Comparison of ENCODE assay signal across 29 cellular contexts in the genomic region with DNA sequence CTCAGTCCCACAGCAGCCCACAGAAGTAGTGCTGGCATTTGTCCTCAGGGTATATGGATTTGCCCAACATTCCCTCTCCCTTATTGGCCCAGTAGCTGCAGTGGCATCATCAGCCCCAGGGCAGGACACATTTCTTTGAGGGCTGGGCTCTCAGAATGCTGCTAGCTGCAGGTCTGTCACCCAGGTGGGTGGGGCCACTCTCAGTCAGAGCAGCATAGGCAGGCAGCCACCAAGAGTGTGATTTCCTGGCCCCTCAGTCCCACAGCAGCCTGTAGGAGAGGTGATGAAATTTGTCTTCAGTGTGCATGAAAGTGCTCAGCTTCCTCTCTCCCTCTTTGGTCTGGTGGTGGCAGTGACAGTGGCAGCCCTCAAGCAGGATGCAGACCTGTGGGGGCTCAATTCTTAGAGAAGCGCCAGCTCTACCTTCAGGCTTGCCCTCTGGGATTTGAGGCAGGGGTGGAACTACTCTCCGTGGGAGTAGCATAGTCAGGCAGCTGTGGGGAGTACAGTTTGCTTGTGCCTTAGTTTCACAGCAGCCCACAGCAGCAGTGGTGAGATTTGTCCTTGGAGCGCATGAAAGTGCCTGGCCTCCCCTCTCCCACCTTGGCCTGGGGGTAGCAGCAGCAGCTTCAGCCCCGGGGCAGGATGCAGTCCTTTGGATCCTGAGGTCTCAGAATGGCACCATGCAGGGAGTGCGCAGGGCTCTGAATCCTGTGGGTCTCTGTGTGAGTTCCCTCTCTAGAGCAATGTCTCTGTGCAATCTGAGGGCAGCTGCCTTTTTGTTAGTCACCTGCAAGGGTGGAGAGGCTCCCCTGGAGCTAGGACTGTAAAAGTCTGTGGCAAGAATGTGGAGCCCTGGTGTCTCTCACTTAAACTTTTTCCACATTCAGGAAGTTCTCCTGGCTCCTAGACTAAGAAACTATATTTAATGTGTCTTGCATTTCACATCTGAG.
DNase-seq lines count a peak whose midpoint lies in the region; ATAC-seq, FAIRE-seq and TF ChIP-seq lines count a peak whose summit lies in the region.
"Had no signal": no experiment of that assay in that cellular context is flagged by ENCODE, and none has a peak within 500 bp of the region (broad histone marks: within the 10 kb centered on the region; RNA-seq: fewer than 3 reads in every experiment).

No MANE protein-coding gene starts in this region.

- H3K27ac ChIP-seq in mesenchymal stem cell (ENCODE audit: low read length, poor library complexity, severe bottlenecking) (no peak overlapping the region), vagina (no peak overlapping the region)
- H3K27ac ChIP-seq: colonic mucosa, hepatocyte, right lobe of liver, tibial artery had no signal

- no peak overlapping the region for H2BK12ac ChIP-seq in mesenchymal stem cell (ENCODE audit: low read length in 2 of 2)

- no peak for TF ChIP-seq POLR2A in vagina (IDR thresholded peaks at IDR 0.05)

- peak overlapping the region; percentile 37 for H2AK5ac ChIP-seq in mesenchymal stem cell (ENCODE audit: low read length, severe bottlenecking)

- H3K9me3 ChIP-seq in mesenchymal stem cell (ENCODE audit: control insufficient read depth, low read length) (peaks cover 16% of the 10 kb centered on the region), vagina (no peaks in the 10 kb centered on the region)
- H3K9me3 ChIP-seq: colonic mucosa, right lobe of liver had no signal

- H3K4me3 Mint-ChIP-seq in activated naive CD8-positive, alpha-beta T cell treated with anti-CD3 and anti-CD28 coated beads, Interleukin-2, amount 50 U/mL, for 24 hours = no peak overlapping the region
- H3K4me3 Mint-ChIP-seq in activated naive CD8-positive, alpha-beta T cell treated with anti-CD3 and anti-CD28 coated beads for 36 hours = no peak overlapping the region
- H3K4me3 Mint-ChIP-seq in activated CD4-positive, alpha-beta T cell treated with anti-CD3 and anti-CD28 coated beads for 36 hours = no peak overlapping the region
- H3K4me3 Mint-ChIP-seq: activated T-cell treated with anti-CD3 and anti-CD28 coated beads, Interleukin-2, amount 50 U/mL, for 24 hours; CD8-positive, alpha-beta T cell; neural crest cell; stimulated activated naive CD8-positive, alpha-beta T cell treated with anti-CD3 and anti-CD28 coated beads, Interleukin-15, Interleukin-2, amounts not matched to agents 100 ng/mL and 50 ng/mL, for 24 hours; T-cell had no signal

- 79% methylated on average over 5 of the region's 5 CpGs for WGBS in mesenchymal stem cell

- H2AFZ ChIP-seq in mesenchymal stem cell (ENCODE audit: low read depth, low read length) = no peak overlapping the region
- H2AFZ ChIP-seq: hepatocyte had no signal

- H3K4me3 ChIP-seq in bronchial epithelial cell (ENCODE audit: low read depth, low read length) (no peak overlapping the region), mesenchymal stem cell (ENCODE audit: insufficient read depth in 1 of 2, low read depth in 1 of 2, low read length in 2 of 2) (no peak overlapping the region), vagina (no peak overlapping the region)
- H3K4me3 ChIP-seq: colonic mucosa, hepatocyte, right lobe of liver, tibial artery had no signal

- H4K8ac ChIP-seq in mesenchymal stem cell (ENCODE audit: low read length) = no peak overlapping the region

- H3K23ac ChIP-seq in mesenchymal stem cell (ENCODE audit: low read length in 2 of 2) = no peak overlapping the region

- H3K27me3 ChIP-seq in bronchial epithelial cell (ENCODE audit: control insufficient read depth, insufficient read depth, low read length) = no peaks in the 10 kb centered on the region
- H3K27me3 ChIP-seq in mesenchymal stem cell (ENCODE audit: control insufficient read depth in 1 of 2, insufficient read depth in 1 of 2, low read length in 2 of 2) = no peaks in the 10 kb centered on the region
- no peaks in the 10 kb centered on the region for H3K27me3 ChIP-seq in vagina
- H3K27me3 ChIP-seq: colonic mucosa, hepatocyte, right lobe of liver, tibial artery had no signal

- no peak overlapping the region for H3K4ac ChIP-seq in mesenchymal stem cell (ENCODE audit: low read depth in 1 of 2, low read length in 2 of 2)

- FAIRE-seq in bronchial epithelial cell (lab: Jason Lieb, UNC) = no peak
- FAIRE-seq: A204.1, GM18507 had no signal

- no peak overlapping the region for H3K9ac ChIP-seq in mesenchymal stem cell (ENCODE audit: low read length)

- H2BK5ac ChIP-seq in mesenchymal stem cell (ENCODE audit: low read depth, low read length, poor library complexity, severe bottlenecking) = no peak overlapping the region

- intact Hi-C loops in activated CD4-positive, alpha-beta T cell treated with anti-CD3 and anti-CD28 coated beads for 36 hours (cut with DNase I, micrococcal nuclease) = no loop called here
- intact Hi-C loops in vagina (cut with DNase I) = no loop called here

- H3K79me1 ChIP-seq in mesenchymal stem cell (replicated peaks; ENCODE audit: low read length, poor library complexity, severe bottlenecking) = no peaks in the 10 kb centered on the region

- no peak overlapping the region for H2BK15ac ChIP-seq in mesenchymal stem cell (ENCODE audit: low read depth, poor library complexity, severe bottlenecking)

- peak; percentile 10 for ATAC-seq in activated naive CD8-positive, alpha-beta T cell treated with anti-CD3 and anti-CD28 coated beads, Interleukin-2, amount 50 U/mL, for 24 hours
- no peak for ATAC-seq in activated CD4-positive, alpha-beta T cell treated with anti-CD3 and anti-CD28 coated beads for 36 hours
- ATAC-seq in GM21528 (IDR thresholded peaks at IDR 0.05; ENCODE audit: low FRiP score, unreplicated experiment) = no peak
- ATAC-seq: CD8-positive, alpha-beta T cell; PC-3; T-cell had no signal

- H3K36me3 Mint-ChIP-seq in activated naive CD8-positive, alpha-beta T cell treated with anti-CD3 and anti-CD28 coated beads, Interleukin-2, amount 50 U/mL, for 24 hours (ENCODE audit: low read depth) = no peaks in the 10 kb centered on the region
- no peaks in the 10 kb centered on the region for H3K36me3 Mint-ChIP-seq in activated naive CD8-positive, alpha-beta T cell treated with anti-CD3 and anti-CD28 coated beads for 36 hours
- H3K36me3 Mint-ChIP-seq in activated CD4-positive, alpha-beta T cell treated with anti-CD3 and anti-CD28 coated beads for 36 hours (ENCODE audit: low read depth) = no peaks in the 10 kb centered on the region
- H3K36me3 Mint-ChIP-seq: CD8-positive, alpha-beta T cell; T-cell had no signal

- H4K91ac ChIP-seq in mesenchymal stem cell (ENCODE audit: low read length) = no peak overlapping the region

- DNase-seq in activated naive CD8-positive, alpha-beta T cell treated with anti-CD3 and anti-CD28 coated beads, Interleukin-2, amount 50 U/mL, for 24 hours = no peak
- no peak for DNase-seq in activated naive CD8-positive, alpha-beta T cell treated with anti-CD3 and anti-CD28 coated beads for 36 hours
- DNase-seq in bronchial epithelial cell (ENCODE audit: low read depth) (peak; percentile 6), mesenchymal stem cell (no peak), vagina (ENCODE audit: extremely low spot score in 2 of 2) (no peak), SHP77 treated with DMSO at 0.1 percent for 48 hours (lab: John Stamatoyannopoulos, UW) (no peak)
- DNase-seq in activated CD4-positive, alpha-beta T cell treated with anti-CD3 and anti-CD28 coated beads for 36 hours = no peak
- DNase-seq: activated CD8-positive, alpha-beta memory T cell treated with anti-CD3 and anti-CD28 coated beads for 24 hours; activated T-cell treated with anti-CD3 and anti-CD28 coated beads, Interleukin-2, amount 50 U/mL, for 24 hours; colonic mucosa; DMS153; effector memory CD4-positive, alpha-beta T cell; foreskin melanocyte; GDM1; NCI-H1417; NCI-H2081 treated with DMSO at 0.1 percent for 48 hours; NCI-H774; PC-3; Right ventricle myocardium superior; T-cell; tibial artery had no signal

- TF ChIP-seq CTCF in bronchial epithelial cell (IDR thresholded peaks at IDR 0.05; ENCODE audit: insufficient read depth, low read length, severe bottlenecking) (no peak), vagina (IDR thresholded peaks at IDR 0.05) (no peak)

- CTCF ChIA-PET in activated CD4-positive, alpha-beta T cell treated with anti-CD3 and anti-CD28 coated beads for 36 hours (lab: Charles Lee) = no interaction called here

- POLR2A ChIA-PET in activated CD4-positive, alpha-beta T cell treated with anti-CD3 and anti-CD28 coated beads for 36 hours (lab: Charles Lee) = no interaction called here

- H3K9me3 Mint-ChIP-seq in activated naive CD8-positive, alpha-beta T cell treated with anti-CD3 and anti-CD28 coated beads, Interleukin-2, amount 50 U/mL, for 24 hours = peaks cover 14% of the 10 kb centered on the region
- peaks cover 6% of the 10 kb centered on the region for H3K9me3 Mint-ChIP-seq in activated naive CD8-positive, alpha-beta T cell treated with anti-CD3 and anti-CD28 coated beads for 36 hours
- peaks cover 16% of the 10 kb centered on the region for H3K9me3 Mint-ChIP-seq in activated CD4-positive, alpha-beta T cell treated with anti-CD3 and anti-CD28 coated beads for 36 hours (ENCODE audit: low read depth)

- H3K36me3 ChIP-seq in bronchial epithelial cell (ENCODE audit: control insufficient read depth, insufficient read depth, low read length) = no peaks in the 10 kb centered on the region
- peaks cover 0 to 3% of the 10 kb centered on the region in 2 experiments for H3K36me3 ChIP-seq in mesenchymal stem cell (ENCODE audit: control insufficient read depth in 1 of 2, insufficient read depth in 2 of 2, low read depth in 1 of 2, low read length in 2 of 2)
- H3K36me3 ChIP-seq in vagina = no peaks in the 10 kb centered on the region
- H3K36me3 ChIP-seq: colonic mucosa, right lobe of liver, tibial artery had no signal

- peaks cover 8% of the 10 kb centered on the region for H3K4me1 ChIP-seq in mesenchymal stem cell (ENCODE audit: control insufficient read depth, insufficient read depth, low read depth, low read length)
- H3K4me1 ChIP-seq in vagina = no peaks in the 10 kb centered on the region
- H3K4me1 ChIP-seq: colonic mucosa, right lobe of liver, tibial artery had no signal

- H2BK120ac ChIP-seq in mesenchymal stem cell (ENCODE audit: low read depth, low read length) = no peak overlapping the region

- no peak overlapping the region for H3K27ac Mint-ChIP-seq in activated naive CD8-positive, alpha-beta T cell treated with anti-CD3 and anti-CD28 coated beads, Interleukin-2, amount 50 U/mL, for 24 hours
- H3K27ac Mint-ChIP-seq in activated naive CD8-positive, alpha-beta T cell treated with anti-CD3 and anti-CD28 coated beads for 36 hours = no peak overlapping the region
- H3K27ac Mint-ChIP-seq in activated CD4-positive, alpha-beta T cell treated with anti-CD3 and anti-CD28 coated beads for 36 hours = no peak overlapping the region
- H3K27ac Mint-ChIP-seq: activated T-cell treated with anti-CD3 and anti-CD28 coated beads, Interleukin-2, amount 50 U/mL, for 24 hours; CD8-positive, alpha-beta T cell; stimulated activated naive CD8-positive, alpha-beta T cell treated with anti-CD3 and anti-CD28 coated beads, Interleukin-15, Interleukin-2, amounts not matched to agents 100 ng/mL and 50 ng/mL, for 24 hours; T-cell had no signal

- H3K14ac ChIP-seq in mesenchymal stem cell (ENCODE audit: low read length in 2 of 2) = peak overlapping the region in 1 of 2 experiments; percentile 9

- H3K18ac ChIP-seq in mesenchymal stem cell (ENCODE audit: low read depth in 1 of 2, low read length in 2 of 2) = no peak overlapping the region

- H3K27me3 Mint-ChIP-seq in activated naive CD8-positive, alpha-beta T cell treated with anti-CD3 and anti-CD28 coated beads, Interleukin-2, amount 50 U/mL, for 24 hours = no peaks in the 10 kb centered on the region
- H3K27me3 Mint-ChIP-seq in activated naive CD8-positive, alpha-beta T cell treated with anti-CD3 and anti-CD28 coated beads for 36 hours = no peaks in the 10 kb centered on the region
- H3K27me3 Mint-ChIP-seq in activated CD4-positive, alpha-beta T cell treated with anti-CD3 and anti-CD28 coated beads for 36 hours = no peaks in the 10 kb centered on the region
- H3K27me3 Mint-ChIP-seq: activated T-cell treated with anti-CD3 and anti-CD28 coated beads, Interleukin-2, amount 50 U/mL, for 24 hours; stimulated activated naive CD8-positive, alpha-beta T cell treated with anti-CD3 and anti-CD28 coated beads, Interleukin-15, Interleukin-2, amounts not matched to agents 100 ng/mL and 50 ng/mL, for 24 hours; T-cell had no signal

- H3K4me2 ChIP-seq in mesenchymal stem cell (ENCODE audit: low read length, poor library complexity, severe bottlenecking) = no peak overlapping the region
- H3K4me2 ChIP-seq: hepatocyte had no signal

- no peaks in the 10 kb centered on the region for H3K4me1 Mint-ChIP-seq in activated naive CD8-positive, alpha-beta T cell treated with anti-CD3 and anti-CD28 coated beads, Interleukin-2, amount 50 U/mL, for 24 hours
- H3K4me1 Mint-ChIP-seq in activated naive CD8-positive, alpha-beta T cell treated with anti-CD3 and anti-CD28 coated beads for 36 hours = no peaks in the 10 kb centered on the region
- H3K4me1 Mint-ChIP-seq in activated CD4-positive, alpha-beta T cell treated with anti-CD3 and anti-CD28 coated beads for 36 hours = no peaks in the 10 kb centered on the region
- H3K4me1 Mint-ChIP-seq: neural crest cell, T-cell had no signal
